ENCODE assay signal across 10 cellular contexts in genomic region chr16:88697831-88698693, GRCh38. TPM values are rescaled to one million over a fixed set of nuclear protein-coding genes. Genes with fewer than 3 reads are reported as not detected.
A peak's percentile ranks its signal among the peaks of the same experiment; 100 is the strongest.
DNase-seq lines count a peak whose midpoint lies in the region; ATAC-seq and TF ChIP-seq lines count a peak whose summit lies in the region.
"Had no signal": no experiment of that assay in that cellular context is flagged by ENCODE, and none has a peak within 500 bp of the region (broad histone marks: within the 10 kb centered on the region; RNA-seq: fewer than 3 reads in every experiment).

No MANE protein-coding gene starts in this region.

- H3K4me2 ChIP-seq in PC-9 = no peak overlapping the region

- BruUV-seq in PC-9 (replicated peaks; lab: Mats Ljungman, UMichigan) = no TSS peak

- H3K4me1 ChIP-seq in PC-9 (replicated peaks; ENCODE audit: insufficient read depth) = no peaks in the 10 kb centered on the region
- peaks cover 13% of the 10 kb centered on the region for H3K4me1 ChIP-seq in vagina

- peak; percentile 44 for TF ChIP-seq CTCF in 22Rv1 (IDR thresholded peaks at IDR 0.05)
- TF ChIP-seq CTCF in PC-9 (conservative IDR thresholded peaks at IDR 0.05) = peak; percentile 51; the same call in 1 of the 2 replicates
- peak; percentile 22 for TF ChIP-seq CTCF in foreskin fibroblast (IDR thresholded peaks at IDR 0.05; ENCODE audit: low read depth, low read length)
- TF ChIP-seq CTCF in vagina (IDR thresholded peaks at IDR 0.05) = no peak

- CTCF ChIA-PET in PC-9 (lab: Charles Lee) = no interaction called here

- no peaks in the 10 kb centered on the region for H3K36me3 ChIP-seq in PC-9 (ENCODE audit: low read depth)
- peaks cover 0 to 27% of the 10 kb centered on the region in 2 donors for H3K36me3 ChIP-seq in vagina

- no peaks in the 10 kb centered on the region for H3K79me2 ChIP-seq in PC-9 (ENCODE audit: low read depth)

- no peak for TF ChIP-seq POLR2A in vagina (IDR thresholded peaks at IDR 0.05)

- H3K9me2 ChIP-seq in PC-9 (ENCODE audit: insufficient read depth) = no peaks in the 10 kb centered on the region

- no peaks in the 10 kb centered on the region for H3K9me3 ChIP-seq in PC-9 (ENCODE audit: insufficient read depth, low read depth)
- H3K9me3 ChIP-seq in vagina = no peaks in the 10 kb centered on the region

- no peak for ATAC-seq in GM19351 (IDR thresholded peaks at IDR 0.05; ENCODE audit: unreplicated experiment)

- no peak overlapping the region for H2AFZ ChIP-seq in PC-9

- intact Hi-C loops in PC-9 (cut with micrococcal nuclease; ENCODE audit: unreplicated experiment) (no loop called here), vagina (cut with DNase I) (no loop called here), posterior vena cava (cut with DNase I) (no loop called here)

- POLR2A ChIA-PET in PC-9 (lab: Charles Lee; ENCODE audit: unreplicated experiment) = no interaction called here

- no peak overlapping the region for H3K27ac ChIP-seq in 22Rv1
- no peak overlapping the region for H3K27ac ChIP-seq in PC-9
- no peak overlapping the region for H3K27ac ChIP-seq in vagina
- H3K27ac ChIP-seq: HL-60 had no signal

- H3K4me3 ChIP-seq in PC-9 (no peak overlapping the region), foreskin fibroblast (ENCODE audit: low read depth in 1 of 2, low read length in 2 of 2) (no peak overlapping the region), vagina (no peak overlapping the region)

- no peaks in the 10 kb centered on the region for H3F3A ChIP-seq in PC-9 (ENCODE audit: insufficient read depth, low read depth)

- H4K20me1 ChIP-seq in PC-9 (ENCODE audit: insufficient read depth) = no peaks in the 10 kb centered on the region

- H3K27me3 ChIP-seq in PC-9 (ENCODE audit: insufficient read depth, low read depth) = no peaks in the 10 kb centered on the region
- no peaks in the 10 kb centered on the region for H3K27me3 ChIP-seq in vagina

- DNase-seq in COLO668 (lab: John Stamatoyannopoulos, UW; ENCODE audit: unreplicated experiment) (peak; percentile 14), PC-9 (no peak), foreskin fibroblast (no peak), NCI-H1694 (lab: John Stamatoyannopoulos, UW) (no peak), vagina (ENCODE audit: extremely low spot score in 2 of 2) (no peak), posterior vena cava (ENCODE audit: low spot score) (no peak)
- DNase-seq: EL had no signal

RNA-seq across cellular contexts. Expression of gene RNF166, which starts 8.1 kb away (rescaled TPM):
- total RNA-seq in PC-9 (2021) (25.6 and 29.4 TPM in 2 replicates), vagina (26.5 TPM), posterior vena cava (10 to 100 TPM; 16.8 to 19.0 TPM)

RNA-seq across cellular contexts. Expression of gene CTU2, which starts 8.2 kb away (rescaled TPM):
- total RNA-seq in PC-9 (2021) = 20.0 and 38.0 TPM in 2 replicates
- 7.9 TPM for total RNA-seq in vagina
- total RNA-seq in posterior vena cava = 10 to 100 TPM; 17.2 to 20.4 TPM

RNA-seq across cellular contexts. Expression of gene SNAI3, which starts 11.8 kb away (rescaled TPM):
- total RNA-seq in PC-9 (2021) = 1.3 and 2.0 TPM in 2 replicates
- not detected for total RNA-seq in vagina
- under 1 TPM; 0.43 to 0.56 TPM for total RNA-seq in posterior vena cava

RNA-seq across cellular contexts. Expression of gene MVD, which starts 35.2 kb away (rescaled TPM):
- total RNA-seq in PC-9 (2021) = 146 and 168 TPM in 2 replicates
- 33.1 TPM for total RNA-seq in vagina
- 10 to 100 TPM; 21.6 to 22.6 TPM for total RNA-seq in posterior vena cava

RNA-seq across cellular contexts. Expression of gene CYBA, which starts 47.2 kb away (rescaled TPM):
- total RNA-seq in PC-9 (2021) = 6.3 and 8.0 TPM in 2 replicates
- 188 TPM for total RNA-seq in vagina
- total RNA-seq in posterior vena cava = 100 to 1,000 TPM in 1 of 2 donors, 10 to 100 TPM in 1; 71.4 to 168 TPM

Comparison
In these comparisons a context has a peak if more than half of its experiments do, and no peak if none do; other contexts are left out.
1. CTCF ChIP-seq: peak in 22Rv1 (single experiment), PC-9 (single experiment) and foreskin fibroblast (single experiment); none in vagina (0 of 3).